18 cellular contexts compared by ENCODE assay signal in genomic region chr19:51994048-51994644, GRCh38. TPM values are rescaled to one million over a fixed set of nuclear protein-coding genes. Genes with fewer than 3 reads are reported as not detected.
DNase-seq lines count a peak whose midpoint lies in the region; ATAC-seq and TF ChIP-seq lines count a peak whose summit lies in the region.
"Had no signal": no experiment of that assay in that cellular context is flagged by ENCODE, and none has a peak within 500 bp of the region (broad histone marks: within the 10 kb centered on the region; RNA-seq: fewer than 3 reads in every experiment).

No MANE protein-coding gene starts in this region.

- H3K27ac Mint-ChIP-seq in endothelial cell (ENCODE audit: unreplicated experiment) = no peak overlapping the region

- H3K4me3 Mint-ChIP-seq in endothelial cell (ENCODE audit: unreplicated experiment) = peak overlapping the region; percentile 77

- H3K27me3 ChIP-seq in right cardiac atrium (ENCODE audit: control insufficient read depth, insufficient read depth) = no peaks in the 10 kb centered on the region
- no peaks in the 10 kb centered on the region for H3K27me3 ChIP-seq in thoracic aorta (replicated peaks; ENCODE audit: insufficient read depth)
- H3K27me3 ChIP-seq: body of pancreas, colonic mucosa, sigmoid colon, transverse colon had no signal

- H3K4me3 ChIP-seq in right cardiac atrium (ENCODE audit: low read length) = peak overlapping the region; percentile 22
- H3K4me3 ChIP-seq in thoracic aorta = peak overlapping the region; percentile 17
- H3K4me3 ChIP-seq: body of pancreas, colonic mucosa, sigmoid colon, transverse colon had no signal

- H3K4me1 Mint-ChIP-seq in endothelial cell (ENCODE audit: unreplicated experiment) = no peaks in the 10 kb centered on the region

- H3K27me3 Mint-ChIP-seq in endothelial cell (ENCODE audit: unreplicated experiment) = peaks cover 3% of the 10 kb centered on the region

- no peaks in the 10 kb centered on the region for H3K4me1 ChIP-seq in right cardiac atrium (ENCODE audit: control insufficient read depth, insufficient read depth, low read length)
- H3K4me1 ChIP-seq in thoracic aorta (ENCODE audit: control insufficient read depth in 1 of 2, low read depth in 2 of 2) = no peaks in the 10 kb centered on the region
- H3K4me1 ChIP-seq: body of pancreas, colonic mucosa, sigmoid colon, transverse colon had no signal

- no peak overlapping the region for H3K27ac ChIP-seq in right cardiac atrium (ENCODE audit: low read length)
- H3K27ac ChIP-seq in thoracic aorta = no peak overlapping the region
- H3K27ac ChIP-seq: body of pancreas, colonic mucosa, sigmoid colon, transverse colon had no signal

- ATAC-seq in right cardiac atrium (no peak), Right ventricle myocardium inferior (no peak), thoracic aorta (ENCODE audit: insufficient number of reproducible peaks, low FRiP score, low read depth) (no peak)
- ATAC-seq: body of pancreas, left lobe of liver had no signal

- H3K36me3 Mint-ChIP-seq in endothelial cell (ENCODE audit: low read depth, unreplicated experiment) = peaks cover 84% of the 10 kb centered on the region

- no peak for DNase-seq in right cardiac atrium
- no peak for DNase-seq in Right ventricle myocardium inferior (ENCODE audit: missing footprints)
- DNase-seq in endothelial cell (ENCODE audit: low spot score) = no peak
- no peak for DNase-seq in thoracic aorta (ENCODE audit: low spot score)
- DNase-seq in RPMI8226 = no peak
- no peak for DNase-seq in activated gamma-delta T cell (lab: John Stamatoyannopoulos, UW)
- DNase-seq: 8988T; activated naive CD4-positive, alpha-beta T cell treated with Interleukin-2 at 50 U/mL for 16 hours; body of pancreas; colonic mucosa; NCI-H2029; NCI-H524; nucleus accumbens; SHP77; sigmoid colon; stimulated activated naive CD4-positive, alpha-beta T cell treated with Interleukin-2 at 50 U/mL for 16 hours; transverse colon had no signal

- WGBS in right cardiac atrium = 99% methylated on average over 2 of the region's 2 CpGs

- H3K9me3 Mint-ChIP-seq in endothelial cell (ENCODE audit: unreplicated experiment) = peaks cover 56% of the 10 kb centered on the region

- peaks cover 15% of the 10 kb centered on the region for H3K9me3 ChIP-seq in right cardiac atrium (ENCODE audit: control insufficient read depth, low read length)
- H3K9me3 ChIP-seq in thoracic aorta = peaks cover 90% of the 10 kb centered on the region

- intact Hi-C loops in right cardiac atrium (cut with DNase I) (no loop called here), Right ventricle myocardium inferior (cut with DNase I) (no loop called here)

- H3K36me3 ChIP-seq in thoracic aorta = peaks cover 58% of the 10 kb centered on the region
- H3K36me3 ChIP-seq: colonic mucosa had no signal

- TF ChIP-seq CTCF in endothelial cell (IDR thresholded peaks at IDR 0.05; ENCODE audit: unreplicated experiment) = no peak
- TF ChIP-seq CTCF in thoracic aorta (IDR thresholded peaks at IDR 0.05) = no peak

RNA-seq across cellular contexts. Expression of gene ZNF350, which starts 7.5 kb away (rescaled TPM):
- total RNA-seq in right cardiac atrium = 10 to 100 TPM in 1 of 4 donors, 1 to 10 TPM in 3; 9.2 to 11.3 (median 9.8) TPM
- polyA plus RNA-seq in right cardiac atrium = 5.2 TPM
- 7.3 TPM for total RNA-seq in Right ventricle myocardium inferior
- 8.9 TPM for total RNA-seq in endothelial cell (ENCODE audit: unreplicated experiment)
- 10 to 100 TPM in 1 of 2 donors, 1 to 10 TPM in 1; 7.3 to 15.4 TPM for total RNA-seq in thoracic aorta

RNA-seq across cellular contexts. Expression of gene ZNF615, which starts 13.9 kb away (rescaled TPM):
- total RNA-seq in right cardiac atrium (10 to 100 TPM; 13.0 to 15.6 (median 15.1) TPM), Right ventricle myocardium inferior (11.9 TPM), endothelial cell (ENCODE audit: unreplicated experiment) (13.5 TPM), thoracic aorta (10 to 100 TPM in 1 of 2 donors, 1 to 10 TPM in 1; 4.7 to 19.8 TPM)
- 5.4 TPM for polyA plus RNA-seq in right cardiac atrium

RNA-seq across cellular contexts. Expression of gene ZNF614, which starts 34.0 kb away (rescaled TPM):
- 10 to 100 TPM in 1 of 4 donors, 1 to 10 TPM in 3; 7.5 to 10.5 (median 8.0) TPM for total RNA-seq in right cardiac atrium
- 4.0 TPM for polyA plus RNA-seq in right cardiac atrium
- total RNA-seq in Right ventricle myocardium inferior = 6.0 TPM
- 12.1 TPM for total RNA-seq in endothelial cell (ENCODE audit: unreplicated experiment)
- total RNA-seq in thoracic aorta = 10 to 100 TPM in 1 of 2 donors, 1 to 10 TPM in 1; 3.9 to 11.6 TPM

RNA-seq across cellular contexts. Expression of gene ZNF432, which starts 54.5 kb away (rescaled TPM):
- 10 to 100 TPM in 3 of 4 donors, 1 to 10 TPM in 1; 8.3 to 13.5 (median 12.5) TPM for total RNA-seq in right cardiac atrium
- 6.2 TPM for polyA plus RNA-seq in right cardiac atrium
- 7.9 TPM for total RNA-seq in Right ventricle myocardium inferior
- 10.3 TPM for total RNA-seq in endothelial cell (ENCODE audit: unreplicated experiment)
- total RNA-seq in thoracic aorta = 10 to 100 TPM in 1 of 2 donors, 1 to 10 TPM in 1; 8.9 to 30.1 TPM
